Comparison of ENCODE assay signal across 17 cellular contexts in genomic region chr10:47415520-47416304, GRCh38. TPM values are rescaled to one million over a fixed set of nuclear protein-coding genes. Genes with fewer than 3 reads are reported as not detected.
A peak's percentile ranks its signal among the peaks of the same experiment; 100 is the strongest.
DNase-seq lines count a peak whose midpoint lies in the region; ATAC-seq and TF ChIP-seq lines count a peak whose summit lies in the region.
"Had no signal": no experiment of that assay in that cellular context is flagged by ENCODE, and none has a peak within 500 bp of the region (broad histone marks: within the 10 kb centered on the region; RNA-seq: fewer than 3 reads in every experiment).

No MANE protein-coding gene starts in this region.

- in situ Hi-C loops in mammary epithelial cell (cut with MboI; ENCODE audit: low sequenced_read_pairs in 2 of 2), result no loop called here

- dilution Hi-C loops in mammary epithelial cell (cut with HindIII; ENCODE audit: low sequenced_read_pairs), result no loop called here

- H3K36me3 ChIP-seq in mammary epithelial cell (ENCODE audit: insufficient read depth, low read length), result no peaks in the 10 kb centered on the region

- CTCF ChIA-PET in activated CD4-positive, alpha-beta memory T cell treated with anti-CD3 and anti-CD28 coated beads for 36 hours (lab: Charles Lee), result no interaction called here
- CTCF ChIA-PET in activated CD4-positive, alpha-beta memory T cell treated with anti-CD3 and anti-CD28 coated beads, Interleukin-2, amount 10 ng/mL, durations not matched to agents 7 days and 5 days (lab: Charles Lee), result no interaction called here
- CTCF ChIA-PET in mammary epithelial cell (lab: Charles Lee; ENCODE audit: low non-redundant PET) (no interaction called here), MCF 10A (lab: Yijun Ruan, JAX) (no interaction called here)

- no peak overlapping the region for H2AFZ ChIP-seq in mammary epithelial cell (ENCODE audit: low read depth, low read length)

- no peaks in the 10 kb centered on the region for H3K9me3 Mint-ChIP-seq in activated CD4-positive, alpha-beta memory T cell treated with anti-CD3 and anti-CD28 coated beads for 36 hours
- H3K9me3 Mint-ChIP-seq in activated CD4-positive, alpha-beta memory T cell treated with anti-CD3 and anti-CD28 coated beads, Interleukin-2, amount 10 ng/mL, durations not matched to agents 7 days and 5 days, result no peaks in the 10 kb centered on the region
- no peaks in the 10 kb centered on the region for H3K9me3 Mint-ChIP-seq in MCF 10A (ENCODE audit: unreplicated experiment)
- no peaks in the 10 kb centered on the region for H3K9me3 Mint-ChIP-seq in stimulated activated effector memory CD8-positive, alpha-beta T cell treated with anti-CD3 and anti-CD28 coated beads, Interleukin-12 subunit alpha, Interleukin-12 subunit beta, amount 100 ng/mL, for 72 hours
- H3K9me3 Mint-ChIP-seq: CD4-positive, alpha-beta T cell; H9 had no signal

- no peaks in the 10 kb centered on the region for H3K79me2 ChIP-seq in mammary epithelial cell (ENCODE audit: insufficient read depth, low read length)

- POLR2A ChIA-PET in activated CD4-positive, alpha-beta memory T cell treated with anti-CD3 and anti-CD28 coated beads for 36 hours (lab: Charles Lee), result no interaction called here
- POLR2A ChIA-PET in activated CD4-positive, alpha-beta memory T cell treated with anti-CD3 and anti-CD28 coated beads, Interleukin-2, amount 10 ng/mL, durations not matched to agents 7 days and 5 days (lab: Charles Lee), result no interaction called here
- POLR2A ChIA-PET in MCF 10A (lab: Yijun Ruan, JAX), result no interaction called here

- H3K9ac ChIP-seq in mammary epithelial cell (ENCODE audit: insufficient read depth, low read length), result no peak overlapping the region

- WGBS in mammary epithelial cell (ENCODE audit: low coverage, missing lambda C conversion rate), result 98% methylated on average over 6 of the region's 6 CpGs

- no peaks in the 10 kb centered on the region for H3K27me3 Mint-ChIP-seq in activated CD4-positive, alpha-beta memory T cell treated with anti-CD3 and anti-CD28 coated beads for 36 hours
- peaks cover 1% of the 10 kb centered on the region for H3K27me3 Mint-ChIP-seq in activated CD4-positive, alpha-beta memory T cell treated with anti-CD3 and anti-CD28 coated beads, Interleukin-2, amount 10 ng/mL, durations not matched to agents 7 days and 5 days
- no peaks in the 10 kb centered on the region for H3K27me3 Mint-ChIP-seq in MCF 10A (ENCODE audit: insufficient read depth, unreplicated experiment)
- H3K27me3 Mint-ChIP-seq: CD4-positive, alpha-beta T cell had no signal

- H3K4me2 ChIP-seq in mammary epithelial cell (ENCODE audit: insufficient read depth, low read depth, low read length), result no peak overlapping the region

- no peak overlapping the region for H3K4me3 Mint-ChIP-seq in activated CD4-positive, alpha-beta memory T cell treated with anti-CD3 and anti-CD28 coated beads for 36 hours
- H3K4me3 Mint-ChIP-seq in activated CD4-positive, alpha-beta memory T cell treated with anti-CD3 and anti-CD28 coated beads, Interleukin-2, amount 10 ng/mL, durations not matched to agents 7 days and 5 days, result no peak overlapping the region
- H3K4me3 Mint-ChIP-seq in MCF 10A (ENCODE audit: unreplicated experiment), result no peak overlapping the region
- H3K4me3 Mint-ChIP-seq in stimulated activated effector memory CD8-positive, alpha-beta T cell treated with anti-CD3 and anti-CD28 coated beads, Interleukin-12 subunit alpha, Interleukin-12 subunit beta, amount 100 ng/mL, for 72 hours, result no peak overlapping the region
- H3K4me3 Mint-ChIP-seq: CD4-positive, alpha-beta T cell; H9 had no signal

- intact Hi-C loops in activated CD4-positive, alpha-beta memory T cell treated with anti-CD3 and anti-CD28 coated beads for 36 hours (cut with micrococcal nuclease), result no loop called here
- intact Hi-C loops in mammary epithelial cell (cut with micrococcal nuclease) (no loop called here), MCF 10A (cut with micrococcal nuclease) (no loop called here)

- H3K27me3 ChIP-seq in mammary epithelial cell (ENCODE audit: insufficient read depth, low read length) (no peaks in the 10 kb centered on the region), foreskin keratinocyte (no peaks in the 10 kb centered on the region)

- H3K4me3 ChIP-seq in mammary epithelial cell (replicated peaks in 1 of 3; ENCODE audit: insufficient read depth in 1 of 3, low read depth in 2 of 3, low read length in 3 of 3), result no peak overlapping the region

- H4K20me1 ChIP-seq in mammary epithelial cell (ENCODE audit: insufficient read depth, low read length), result no peaks in the 10 kb centered on the region

- H3K36me3 Mint-ChIP-seq in activated CD4-positive, alpha-beta memory T cell treated with anti-CD3 and anti-CD28 coated beads for 36 hours, result no peaks in the 10 kb centered on the region
- no peaks in the 10 kb centered on the region for H3K36me3 Mint-ChIP-seq in activated CD4-positive, alpha-beta memory T cell treated with anti-CD3 and anti-CD28 coated beads, Interleukin-2, amount 10 ng/mL, durations not matched to agents 7 days and 5 days (ENCODE audit: low read depth)
- no peaks in the 10 kb centered on the region for H3K36me3 Mint-ChIP-seq in MCF 10A (ENCODE audit: insufficient read depth, unreplicated experiment)
- no peaks in the 10 kb centered on the region for H3K36me3 Mint-ChIP-seq in stimulated activated effector memory CD8-positive, alpha-beta T cell treated with anti-CD3 and anti-CD28 coated beads, Interleukin-12 subunit alpha, Interleukin-12 subunit beta, amount 100 ng/mL, for 72 hours

- H3K4me1 ChIP-seq in mammary epithelial cell (ENCODE audit: insufficient read depth, low read length), result no peaks in the 10 kb centered on the region
- H3K4me1 ChIP-seq in foreskin keratinocyte, result no peaks in the 10 kb centered on the region

- TF ChIP-seq CTCF in mammary epithelial cell (conservative IDR thresholded peaks at IDR 0.05 in 1 of 2, IDR thresholded peaks at IDR 0.05 in 1 of 2; ENCODE audit: extremely low read depth in 1 of 2, insufficient read depth in 1 of 2, low read depth in 1 of 2, low read length in 2 of 2) (no peak), MCF 10A (IDR thresholded peaks at IDR 0.05; ENCODE audit: unreplicated experiment) (no peak), foreskin keratinocyte (conservative IDR thresholded peaks at IDR 0.05) (no peak)

- peak; percentile 11 for ATAC-seq in foreskin keratinocyte
- peak; percentile 68 for ATAC-seq in stimulated activated effector memory CD8-positive, alpha-beta T cell treated with anti-CD3 and anti-CD28 coated beads, Interleukin-12 subunit alpha, Interleukin-12 subunit beta, amount 100 ng/mL, for 72 hours

- H3K27ac Mint-ChIP-seq in activated CD4-positive, alpha-beta memory T cell treated with anti-CD3 and anti-CD28 coated beads for 36 hours, result no peak overlapping the region
- H3K27ac Mint-ChIP-seq in activated CD4-positive, alpha-beta memory T cell treated with anti-CD3 and anti-CD28 coated beads, Interleukin-2, amount 10 ng/mL, durations not matched to agents 7 days and 5 days, result no peak overlapping the region
- no peak overlapping the region for H3K27ac Mint-ChIP-seq in MCF 10A (ENCODE audit: low read depth, unreplicated experiment)
- no peak overlapping the region for H3K27ac Mint-ChIP-seq in stimulated activated effector memory CD8-positive, alpha-beta T cell treated with anti-CD3 and anti-CD28 coated beads, Interleukin-12 subunit alpha, Interleukin-12 subunit beta, amount 100 ng/mL, for 72 hours
- H3K27ac Mint-ChIP-seq: CD4-positive, alpha-beta T cell; H9 had no signal

- BruUV-seq in mammary epithelial cell (replicated peaks; lab: Mats Ljungman, UMichigan) (no TSS peak), MCF 10A (replicated peaks; lab: Mats Ljungman, UMichigan) (no TSS peak)

- DNase-seq in activated CD4-positive, alpha-beta memory T cell treated with anti-CD3 and anti-CD28 coated beads for 36 hours, result peak; percentile 24
- no peak for DNase-seq in activated CD4-positive, alpha-beta memory T cell treated with anti-CD3 and anti-CD28 coated beads, Interleukin-2, amount 10 ng/mL, durations not matched to agents 7 days and 5 days
- DNase-seq in mammary epithelial cell (peak; percentile 35), MCF 10A (ENCODE audit: unreplicated experiment) (no peak), foreskin keratinocyte (no peak), NCI-H1048 (lab: John Stamatoyannopoulos, UW) (no peak), LoVo (ENCODE audit: low spot score) (no peak)
- DNase-seq in stimulated activated effector memory CD8-positive, alpha-beta T cell treated with anti-CD3 and anti-CD28 coated beads, Interleukin-12 subunit alpha, Interleukin-12 subunit beta, amount 100 ng/mL, for 72 hours (ENCODE audit: low spot score in 2 of 2), result no peak
- DNase-seq: CD4-positive, alpha-beta T cell; H9; IMR-90; Karpas-422; NCI-H1105; NCI-H2081; NCI-H2171 treated with DMSO at 0.1 percent for 48 hours had no signal

- H3K4me1 Mint-ChIP-seq in activated CD4-positive, alpha-beta memory T cell treated with anti-CD3 and anti-CD28 coated beads for 36 hours (ENCODE audit: low read depth), result no peaks in the 10 kb centered on the region
- H3K4me1 Mint-ChIP-seq in activated CD4-positive, alpha-beta memory T cell treated with anti-CD3 and anti-CD28 coated beads, Interleukin-2, amount 10 ng/mL, durations not matched to agents 7 days and 5 days, result no peaks in the 10 kb centered on the region
- H3K4me1 Mint-ChIP-seq in MCF 10A (ENCODE audit: insufficient read depth, unreplicated experiment), result peaks cover 5% of the 10 kb centered on the region
- H3K4me1 Mint-ChIP-seq in stimulated activated effector memory CD8-positive, alpha-beta T cell treated with anti-CD3 and anti-CD28 coated beads, Interleukin-12 subunit alpha, Interleukin-12 subunit beta, amount 100 ng/mL, for 72 hours, result no peaks in the 10 kb centered on the region

- no peaks in the 10 kb centered on the region for H3K9me3 ChIP-seq in mammary epithelial cell (replicated peaks; ENCODE audit: insufficient read depth, low read length)
- H3K9me3 ChIP-seq: Caco-2 had no signal

- H3K27ac ChIP-seq in mammary epithelial cell (ENCODE audit: insufficient read depth, low read depth, low read length), result no peak overlapping the region
- H3K27ac ChIP-seq in foreskin keratinocyte, result no peak overlapping the region

RNA-seq across cellular contexts. Expression of gene ZNF488, which starts 31.6 kb away (rescaled TPM):
- under 1 TPM; 0.27 to 0.38 TPM for total RNA-seq in activated CD4-positive, alpha-beta memory T cell treated with anti-CD3 and anti-CD28 coated beads for 36 hours
- total RNA-seq in activated CD4-positive, alpha-beta memory T cell treated with anti-CD3 and anti-CD28 coated beads, Interleukin-2, amount 10 ng/mL, durations not matched to agents 7 days and 5 days, result under 1 TPM; 0.08 to 0.10 TPM
- total RNA-seq in mammary epithelial cell (1 to 10 TPM in 1 of 2 donors, under 1 TPM in 1; 0.67 to 1.4 TPM), MCF 10A (2022) (0.12 TPM in 2 replicates), foreskin keratinocyte (1.6 and 1.9 TPM in 2 replicates)
- polyA plus RNA-seq in mammary epithelial cell (3.5 TPM), foreskin keratinocyte (1.2 and 1.5 TPM in 2 replicates)
- polyA minus RNA-seq in mammary epithelial cell, result 5.2 TPM
- total RNA-seq: CD4-positive, alpha-beta T cell; NCI-H460 had no signal

Comparison
In these comparisons a context has a peak if more than half of its experiments do, and no peak if none do; other contexts are left out.
1. DNase-seq: peak in activated CD4-positive, alpha-beta memory T cell treated with anti-CD3 and anti-CD28 coated beads for 36 hours (single experiment) and mammary epithelial cell (single experiment); none in activated CD4-positive, alpha-beta memory T cell treated with anti-CD3 and anti-CD28 coated beads, Interleukin-2, amount 10 ng/mL, durations not matched to agents 7 days and 5 days (single experiment), MCF 10A (single experiment), foreskin keratinocyte (0 of 2), stimulated activated effector memory CD8-positive, alpha-beta T cell treated with anti-CD3 and anti-CD28 coated beads, Interleukin-12 subunit alpha, Interleukin-12 subunit beta, amount 100 ng/mL, for 72 hours (0 of 2), NCI-H1048 (single experiment) and LoVo (single experiment).